ENCODE assay signal across 1 cellular context in genomic region chr2:176130917-176131616, GRCh38.
TF ChIP-seq lines count a peak whose summit lies in the region.

No MANE protein-coding gene starts in this region.

TF ChIP-seq in endothelial cell of umbilical vein, 7 proteins besides CTCF, POLR2A, EP300 and RAD21:
- no peak for TF ChIP-seq FOS (IDR thresholded peaks at IDR 0.05; ENCODE audit: borderline replicate concordance, insufficient read depth, low read length)
- TF ChIP-seq GATA2 (IDR thresholded peaks at IDR 0.05; ENCODE audit: insufficient read depth, insufficient read length, low read depth, low read length): no peak
- no peak for TF ChIP-seq MAX (IDR thresholded peaks at IDR 0.05; ENCODE audit: insufficient read depth, insufficient read length)
- no peak for TF ChIP-seq EZH2 (IDR thresholded peaks at IDR 0.05; ENCODE audit: borderline replicate concordance, low read depth, low read length, severe bottlenecking)
- TF ChIP-seq POLR2AphosphoS5 (IDR thresholded peaks at IDR 0.05; ENCODE audit: insufficient read depth, low read depth, low read length): no peak
- TF ChIP-seq JUN (IDR thresholded peaks at IDR 0.05; ENCODE audit: borderline replicate concordance, insufficient read depth, insufficient read length, low read depth): no peak
- no peak for TF ChIP-seq MYC (IDR thresholded peaks at IDR 0.05; ENCODE audit: low read depth, low read length)
